Comparison of ENCODE assay signal across 8 cellular contexts in genomic region chr11:125886997-125887372, GRCh38. TPM values are rescaled to one million over a fixed set of nuclear protein-coding genes. Genes with fewer than 3 reads are reported as not detected.
DNase-seq lines count a peak whose midpoint lies in the region; ATAC-seq and TF ChIP-seq lines count a peak whose summit lies in the region.

No MANE protein-coding gene starts in this region.

- TF ChIP-seq CTCF in fibroblast of pulmonary artery (IDR thresholded peaks at IDR 0.05; ENCODE audit: low read length, missing control alignments) (no peak), neutrophil (IDR thresholded peaks at IDR 0.05) (no peak)

- H3K36me3 ChIP-seq in KOPT-K1 (ENCODE audit: insufficient read depth, low read length) (peaks cover 6% of the 10 kb centered on the region; the same call in 1 of the 2 replicates), neutrophil (no peaks in the 10 kb centered on the region)

- peaks cover 26% of the 10 kb centered on the region for H3K4me1 Mint-ChIP-seq in activated CD4-positive, alpha-beta memory T cell treated with anti-CD3 and anti-CD28 coated beads for 36 hours (ENCODE audit: low read depth)

- peaks cover 13 to 18% of the 10 kb centered on the region in 2 experiments for H3K4me1 ChIP-seq in neutrophil (ENCODE audit: control insufficient read depth in 1 of 2, insufficient read depth in 1 of 2, low read depth in 1 of 2, low read length in 1 of 2)

- DNase-seq in GM04504 (ENCODE audit: low read depth) (peak; percentile 7), fibroblast of pulmonary artery (ENCODE audit: low read depth) (peak; percentile 12), putamen (ENCODE audit: low spot score) (no peak), HuH-7 (ENCODE audit: low spot score) (no peak)
- DNase-seq in activated CD4-positive, alpha-beta memory T cell treated with anti-CD3 and anti-CD28 coated beads for 36 hours, result peak; percentile 65

- peaks cover 6% of the 10 kb centered on the region for H3K27me3 Mint-ChIP-seq in activated CD4-positive, alpha-beta memory T cell treated with anti-CD3 and anti-CD28 coated beads for 36 hours

- H3K27ac ChIP-seq in KOPT-K1 (ENCODE audit: low read depth, low read length, poor library complexity, severe bottlenecking) (peak overlapping the region; percentile 80), neutrophil (peak overlapping the region; percentile 74)

- H3K9me3 ChIP-seq in KOPT-K1 (ENCODE audit: insufficient read depth, low read length, poor library complexity, severe bottlenecking) (peaks cover 5% of the 10 kb centered on the region), neutrophil (no peaks in the 10 kb centered on the region)

- H3K27ac Mint-ChIP-seq in activated CD4-positive, alpha-beta memory T cell treated with anti-CD3 and anti-CD28 coated beads for 36 hours, result peak overlapping the region; percentile 93

- ATAC-seq in GM21619 (IDR thresholded peaks at IDR 0.05; ENCODE audit: unreplicated experiment), result peak; percentile 28

- no peaks in the 10 kb centered on the region for H3K9me3 Mint-ChIP-seq in activated CD4-positive, alpha-beta memory T cell treated with anti-CD3 and anti-CD28 coated beads for 36 hours

- CTCF ChIA-PET in activated CD4-positive, alpha-beta memory T cell treated with anti-CD3 and anti-CD28 coated beads for 36 hours (lab: Charles Lee), result interaction anchor here (0.7 to 2.5 kb wide), 5 partner anchors 10 to 319 kb away, joined by 3 to 16 read pairs (median 6); partner anchors contain the start of gene PUS3

- peaks cover 13% of the 10 kb centered on the region for H3K36me3 Mint-ChIP-seq in activated CD4-positive, alpha-beta memory T cell treated with anti-CD3 and anti-CD28 coated beads for 36 hours

- H3K4me3 Mint-ChIP-seq in activated CD4-positive, alpha-beta memory T cell treated with anti-CD3 and anti-CD28 coated beads for 36 hours, result peak overlapping the region; percentile 74

- intact Hi-C loops in activated CD4-positive, alpha-beta memory T cell treated with anti-CD3 and anti-CD28 coated beads for 36 hours (cut with micrococcal nuclease), result loop anchor here (1.0 to 10.0 kb wide), 9 partner anchors 16 to 932 kb away; partner anchors contain the start of genes CCDC15, EI24, FAM118B and PUS3

- POLR2A ChIA-PET in activated CD4-positive, alpha-beta memory T cell treated with anti-CD3 and anti-CD28 coated beads for 36 hours (lab: Charles Lee), result interaction anchor here (1.4 to 2.5 kb wide), 5 partner anchors 10 to 317 kb away, joined by 4 to 24 read pairs (median 6); partner anchors contain the start of genes CHEK1, EI24 and PUS3

- H3K27me3 ChIP-seq in neutrophil, result peaks cover 15% of the 10 kb centered on the region

- H3K4me3 ChIP-seq in fibroblast of pulmonary artery (replicated peaks; ENCODE audit: low read depth, low read length) (peak overlapping the region; percentile 85), neutrophil (ENCODE audit: low read depth in 1 of 2, low read length in 1 of 2) (peak overlapping the region; percentile 72 to 84)

RNA-seq across cellular contexts. Expression of gene HYLS1, which starts 0.5 kb away (rescaled TPM):
- total RNA-seq in activated CD4-positive, alpha-beta memory T cell treated with anti-CD3 and anti-CD28 coated beads for 36 hours, result 1 to 10 TPM; 8.2 to 8.3 TPM

RNA-seq across cellular contexts. Expression of gene PUS3, which starts 16.0 kb away (rescaled TPM):
- 10 to 100 TPM; 20.1 to 22.9 TPM for total RNA-seq in activated CD4-positive, alpha-beta memory T cell treated with anti-CD3 and anti-CD28 coated beads for 36 hours

RNA-seq across cellular contexts. Expression of gene DDX25, which starts 17.3 kb away (rescaled TPM):
- not detected for total RNA-seq in activated CD4-positive, alpha-beta memory T cell treated with anti-CD3 and anti-CD28 coated beads for 36 hours

RNA-seq across cellular contexts. Expression of gene PATE4, which starts 53.9 kb away (rescaled TPM):
- not detected for total RNA-seq in activated CD4-positive, alpha-beta memory T cell treated with anti-CD3 and anti-CD28 coated beads for 36 hours

RNA-seq across cellular contexts. Expression of gene VSIG10L2, which starts 58.9 kb away (rescaled TPM):
- not detected for total RNA-seq in activated CD4-positive, alpha-beta memory T cell treated with anti-CD3 and anti-CD28 coated beads for 36 hours

Comparison
In these comparisons a context has a peak if more than half of its experiments do, and no peak if none do; other contexts are left out.
1. DNase-seq: peak in GM04504 (single experiment), activated CD4-positive, alpha-beta memory T cell treated with anti-CD3 and anti-CD28 coated beads for 36 hours (single experiment) and fibroblast of pulmonary artery (single experiment); none in putamen (single experiment) and HuH-7 (single experiment).